In genomic region chr4:9781343-9782135, GRCh38 we compare ENCODE assay signal across 1 cellular context.
TF ChIP-seq lines count a peak whose summit lies in the region.

Gene DRD5, plus strand, starts transcription at chr4:9781634. Its CDS starts 396 bp downstream, at chr4:9782030.

TF ChIP-seq in SK-N-SH, 30 proteins besides CTCF, POLR2A, EP300 and RAD21 (continued from another document):
- TF ChIP-seq, protein P1, sequence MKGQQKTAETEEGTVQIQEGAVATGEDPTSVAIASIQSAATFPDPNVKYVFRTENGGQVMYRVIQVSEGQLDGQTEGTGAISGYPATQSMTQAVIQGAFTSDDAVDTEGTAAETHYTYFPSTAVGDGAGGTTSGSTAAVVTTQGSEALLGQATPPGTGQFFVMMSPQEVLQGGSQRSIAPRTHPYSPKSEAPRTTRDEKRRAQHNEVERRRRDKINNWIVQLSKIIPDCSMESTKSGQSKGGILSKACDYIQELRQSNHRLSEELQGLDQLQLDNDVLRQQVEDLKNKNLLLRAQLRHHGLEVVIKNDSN (IDR thresholded peaks at IDR 0.05; ENCODE audit: borderline replicate concordance, low read depth) = no peak
- no peak for TF ChIP-seq RCOR1 (IDR thresholded peaks at IDR 0.05; ENCODE audit: low read length)
- no peak for TF ChIP-seq FOXM1 (IDR thresholded peaks at IDR 0.05; ENCODE audit: low read depth)
- no peak for TF ChIP-seq TCF12 (IDR thresholded peaks at IDR 0.05)
- TF ChIP-seq USF2 (IDR thresholded peaks at IDR 0.05; ENCODE audit: borderline replicate concordance, low read depth, low read length) = no peak
- no peak for TF ChIP-seq TAF1 (IDR thresholded peaks at IDR 0.05; ENCODE audit: borderline replicate concordance, low read depth, low read length)
- TF ChIP-seq GATA2 (CRISPR knock-in tag; IDR thresholded peaks at IDR 0.05) = no peak
- TF ChIP-seq JUND (IDR thresholded peaks at IDR 0.05) = no peak
- TF ChIP-seq, protein P2, sequence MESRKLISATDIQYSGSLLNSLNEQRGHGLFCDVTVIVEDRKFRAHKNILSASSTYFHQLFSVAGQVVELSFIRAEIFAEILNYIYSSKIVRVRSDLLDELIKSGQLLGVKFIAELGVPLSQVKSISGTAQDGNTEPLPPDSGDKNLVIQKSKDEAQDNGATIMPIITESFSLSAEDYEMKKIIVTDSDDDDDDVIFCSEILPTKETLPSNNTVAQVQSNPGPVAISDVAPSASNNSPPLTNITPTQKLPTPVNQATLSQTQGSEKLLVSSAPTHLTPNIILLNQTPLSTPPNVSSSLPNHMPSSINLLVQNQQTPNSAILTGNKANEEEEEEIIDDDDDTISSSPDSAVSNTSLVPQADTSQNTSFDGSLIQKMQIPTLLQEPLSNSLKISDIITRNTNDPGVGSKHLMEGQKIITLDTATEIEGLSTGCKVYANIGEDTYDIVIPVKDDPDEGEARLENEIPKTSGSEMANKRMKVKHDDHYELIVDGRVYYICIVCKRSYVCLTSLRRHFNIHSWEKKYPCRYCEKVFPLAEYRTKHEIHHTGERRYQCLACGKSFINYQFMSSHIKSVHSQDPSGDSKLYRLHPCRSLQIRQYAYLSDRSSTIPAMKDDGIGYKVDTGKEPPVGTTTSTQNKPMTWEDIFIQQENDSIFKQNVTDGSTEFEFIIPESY (IDR thresholded peaks at IDR 0.05; ENCODE audit: borderline replicate concordance, low read depth) = no peak
- no peak for TF ChIP-seq YY1 (IDR thresholded peaks at IDR 0.05; ENCODE audit: low read depth)
